In genomic region chr14:72054929-72055328, GRCh38 we compare ENCODE assay signal across 26 cellular contexts.
"Had no signal": no experiment of that assay in that cellular context is flagged by ENCODE, and none has a peak within 500 bp of the region (broad histone marks: within the 10 kb centered on the region; RNA-seq: fewer than 3 reads in every experiment).

No MANE protein-coding gene starts in this region.

- H3K9me3 Mint-ChIP-seq: activated CD4-positive, alpha-beta memory T cell treated with anti-CD3 and anti-CD28 coated beads, Interleukin-2, amount 10 ng/mL, durations not matched to agents 7 days and 5 days; activated naive CD4-positive, alpha-beta T cell treated with anti-CD3 and anti-CD28 coated beads for 36 hours; activated T-cell treated with anti-CD3 and anti-CD28 coated beads, Interleukin-2, amount 50 U/mL, for 72 hours; effector memory CD8-positive, alpha-beta T cell; mesothelial cell of epicardium; naive thymus-derived CD8-positive, alpha-beta T cell; neural progenitor cell; type B pancreatic cell had no signal

- H3K36me3 ChIP-seq: colonic mucosa, neural progenitor cell, thoracic aorta, vagina had no signal

- H3K9ac ChIP-seq: neural progenitor cell had no signal

- H3K9me3 ChIP-seq: colonic mucosa, thoracic aorta, vagina had no signal

- H3K27ac ChIP-seq: colonic mucosa, dorsolateral prefrontal cortex, neural progenitor cell, thoracic aorta, vagina had no signal

- H3K27me3 ChIP-seq: colonic mucosa, dorsolateral prefrontal cortex, neural progenitor cell, vagina had no signal

- FAIRE-seq: bronchial epithelial cell, endothelial cell of umbilical vein, frontal cortex had no signal

- H3K36me3 Mint-ChIP-seq: mesothelial cell of epicardium; naive thymus-derived CD8-positive, alpha-beta T cell; neural progenitor cell; type B pancreatic cell had no signal

- H3K4me1 Mint-ChIP-seq: mesothelial cell of epicardium, neural progenitor cell had no signal

- H3K4me3 Mint-ChIP-seq: activated CD4-positive, alpha-beta memory T cell treated with anti-CD3 and anti-CD28 coated beads, Interleukin-2, amount 10 ng/mL, durations not matched to agents 7 days and 5 days; activated naive CD4-positive, alpha-beta T cell treated with anti-CD3 and anti-CD28 coated beads for 36 hours; activated T-cell treated with anti-CD3 and anti-CD28 coated beads, Interleukin-2, amount 50 U/mL, for 72 hours; effector memory CD8-positive, alpha-beta T cell; mesothelial cell of epicardium; naive thymus-derived CD8-positive, alpha-beta T cell; neural progenitor cell; type B pancreatic cell had no signal

- DNase-seq: activated CD4-positive, alpha-beta memory T cell treated with anti-CD3 and anti-CD28 coated beads, Interleukin-2, amount 10 ng/mL, durations not matched to agents 7 days and 5 days; activated CD4-positive, alpha-beta T cell treated with anti-CD3 and anti-CD28 coated beads for 48 hours; activated CD4-positive, CD25-positive, alpha-beta regulatory T cell; activated effector memory CD4-positive, alpha-beta T cell treated with Interleukin-2 at 50 U/mL for 16 hours; activated naive CD4-positive, alpha-beta T cell treated with anti-CD3 and anti-CD28 coated beads for 36 hours; activated T-cell treated with anti-CD3 and anti-CD28 coated beads, Interleukin-2, amount 50 U/mL, for 72 hours; amygdala; colonic mucosa; dorsolateral prefrontal cortex; effector memory CD8-positive, alpha-beta T cell; glutamatergic neuron; hippocampal formation; left ventricle myocardium superior; mammary epithelial cell; naive thymus-derived CD8-positive, alpha-beta T cell; stimulated activated CD4-positive, alpha-beta T cell treated with anti-CD3 and anti-CD28 coated beads, Interleukin-4, amount 100 ng/mL, for 1 hour; stimulated activated naive CD4-positive, alpha-beta T cell treated with Interleukin-2 at 50 U/mL for 16 hours had no signal

- H3K4me2 ChIP-seq: neural progenitor cell had no signal

- H3K4me1 ChIP-seq: colonic mucosa, neural progenitor cell, vagina had no signal

- H2AFZ ChIP-seq: neural progenitor cell had no signal

- ATAC-seq: effector memory CD8-positive, alpha-beta T cell; esophagus mucosa; left ventricle myocardium superior; naive thymus-derived CD8-positive, alpha-beta T cell had no signal

- H3K4me3 ChIP-seq: colonic mucosa, dorsolateral prefrontal cortex, neural progenitor cell, thoracic aorta, vagina had no signal

- H3K27ac Mint-ChIP-seq: activated CD4-positive, alpha-beta memory T cell treated with anti-CD3 and anti-CD28 coated beads, Interleukin-2, amount 10 ng/mL, durations not matched to agents 7 days and 5 days; activated naive CD4-positive, alpha-beta T cell treated with anti-CD3 and anti-CD28 coated beads for 36 hours; activated T-cell treated with anti-CD3 and anti-CD28 coated beads, Interleukin-2, amount 50 U/mL, for 72 hours; effector memory CD8-positive, alpha-beta T cell; mesothelial cell of epicardium; naive thymus-derived CD8-positive, alpha-beta T cell; neural progenitor cell; type B pancreatic cell had no signal
